In the genomic region with DNA sequence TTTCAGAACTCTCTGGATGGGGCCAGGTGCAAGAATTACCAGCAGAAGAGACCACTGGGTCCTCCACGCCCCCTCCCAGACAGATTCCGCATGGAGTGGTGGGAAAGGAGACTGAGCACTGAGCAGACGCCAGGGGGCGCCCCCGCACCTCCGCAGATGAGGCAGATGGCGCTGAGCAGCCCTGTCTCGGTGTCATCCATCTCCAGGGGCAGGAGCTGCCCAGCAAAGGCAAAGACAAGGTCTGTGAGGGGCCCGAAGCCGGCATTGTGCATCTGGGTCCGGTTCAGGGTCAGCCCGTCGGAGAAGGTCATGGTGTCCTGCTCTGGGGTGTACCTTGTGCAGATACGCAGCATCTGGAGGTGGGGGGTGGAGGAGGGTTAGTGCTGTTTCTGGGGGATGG, we compare ENCODE assay signal across 8 cellular contexts. TPM values are rescaled to one million over a fixed set of nuclear protein-coding genes. Genes with fewer than 3 reads are reported as not detected.
DNase-seq lines count a peak whose midpoint lies in the region; ATAC-seq, FAIRE-seq and TF ChIP-seq lines count a peak whose summit lies in the region.

No MANE protein-coding gene starts in this region.

- H3K4me3 ChIP-seq in pancreas (no peak overlapping the region), transverse colon (no peak overlapping the region)

- peak; percentile 58 for DNase-seq in M059J (ENCODE audit: low read depth)
- peak; percentile 70 for DNase-seq in activated effector memory CD4-positive, alpha-beta T cell treated with Interleukin-2 at 50 U/mL for 16 hours
- DNase-seq in foreskin melanocyte = peak; percentile 50
- peak; percentile 67 to 94 (median 85) for DNase-seq in pancreas
- peak; percentile 87 for DNase-seq in transverse colon

- no peak overlapping the region for H3K27ac ChIP-seq in pancreas
- peak overlapping the region in 1 of 4 donors; percentile 4 for H3K27ac ChIP-seq in transverse colon

- 0 out of 2 replicates have a peak, but pooled peaks have one; percentile 33 for TF ChIP-seq POLR2A in Raji (IDR thresholded peaks at IDR 0.05; ENCODE audit: insufficient read depth, low read depth, low read length)
- no peak for TF ChIP-seq POLR2A in transverse colon (IDR thresholded peaks at IDR 0.05)

- H3K4me1 ChIP-seq in pancreas = peaks cover 0 to 13% (median 0%) of the 10 kb centered on the region in 3 donors
- peaks cover 20 to 40% (median 22%) of the 10 kb centered on the region in 4 donors for H3K4me1 ChIP-seq in transverse colon

- no peaks in the 10 kb centered on the region for H3K9me3 ChIP-seq in pancreas
- H3K9me3 ChIP-seq in transverse colon = no peaks in the 10 kb centered on the region

- H3K36me3 ChIP-seq in pancreas (peaks cover 0 to 17% (median 0%) of the 10 kb centered on the region in 3 donors), transverse colon (peaks cover 0 to 9% (median 0%) of the 10 kb centered on the region in 4 donors)

- intact Hi-C loops in pancreas (cut with DNase I) (loop anchor here in 2 of 3 donors (5.0 to 10.0 kb wide), 2 partner anchors 71 to 74 kb away; no protein-coding TSS in a partner anchor), transverse colon (cut with DNase I; ENCODE audit: low total_unique reads) (no loop called here)

- in situ Hi-C loops in transverse colon (cut with MboI; ENCODE audit: low pct_ligation_motif_present in 1 of 4, low pct_unique_long_range_greater_than_20kb in 1 of 4, low sequenced_read_pairs in 3 of 4) = loop anchor here in 3 of 4 donors (5.0 to 10.0 kb wide), 2 partner anchors 69 to 71 kb away; no protein-coding TSS in a partner anchor

- WGBS in pancreas, 2 donors = 11 to 13% methylated on average over 14 of the region's 14 CpGs
- 9% methylated on average over 14 of the region's 14 CpGs; no CpG with 5 or more reads in 1 of the 2 donors for WGBS in transverse colon (ENCODE audit: low coverage in 1 of 2), 2 donors

- TF ChIP-seq EP300 in transverse colon (IDR thresholded peaks at IDR 0.05; ENCODE audit: low read depth) = no peak

- FAIRE-seq in pancreas (lab: Jason Lieb, UNC) = no peak

- peak; percentile 84 to 91 (median 88) for ATAC-seq in pancreas
- ATAC-seq in GM19324 (IDR thresholded peaks at IDR 0.05; ENCODE audit: low FRiP score, unreplicated experiment) = no peak

- TF ChIP-seq CTCF in GM12872 (IDR thresholded peaks at IDR 0.05; ENCODE audit: insufficient read depth, low read depth, low read length) (peak; percentile 98), pancreas (IDR thresholded peaks at IDR 0.05) (peak; percentile 76 to 91 (median 82)), transverse colon (IDR thresholded peaks at IDR 0.05) (peak; percentile 92 to 97 (median 95))

- H3K27me3 ChIP-seq in pancreas (no peaks in the 10 kb centered on the region), transverse colon (no peaks in the 10 kb centered on the region)

RNA-seq across cellular contexts. Expression of a gene that starts 6.3 kb away (rescaled TPM):
- not detected in 2 replicates for total RNA-seq in M059J (2014; rRNA removed; shearing (Covaris generic))
- total RNA-seq in pancreas (1 to 10 TPM; 1.1 to 1.7 (median 1.4) TPM), transverse colon (1 to 10 TPM in 3 of 4 donors, under 1 TPM in 1; 0.60 to 8.3 (median 2.9) TPM)
- 1 to 10 TPM; 1.6 to 1.8 TPM for polyA plus RNA-seq in pancreas

RNA-seq across cellular contexts. Expression of a gene that starts 18.7 kb away (rescaled TPM):
- total RNA-seq in M059J (2014; rRNA removed; shearing (Covaris generic)) = 16.7 and 22.1 TPM in 2 replicates
- total RNA-seq in pancreas (10 to 100 TPM in 2 of 6 donors, 1 to 10 TPM in 4; 4.4 to 18.7 (median 7.4) TPM), transverse colon (10 to 100 TPM in 1 of 4 donors, 1 to 10 TPM in 2, not detected in 1; 2.6 to 15.4 (median 7.6) TPM)
- 10 to 100 TPM; 10.3 to 11.7 TPM for polyA plus RNA-seq in pancreas

RNA-seq across cellular contexts. Expression of a gene that starts 32.6 kb away (rescaled TPM):
- total RNA-seq in M059J (2014; rRNA removed; shearing (Covaris generic)) = 0.89 and 2.6 TPM in 2 replicates
- total RNA-seq in pancreas = 10 to 100 TPM; 10.1 to 28.4 (median 16.1) TPM
- 10 to 100 TPM; 78.5 to 83.2 TPM for polyA plus RNA-seq in pancreas
- total RNA-seq in transverse colon = 100 to 1,000 TPM in 1 of 4 donors, 10 to 100 TPM in 3; 29.1 to 142 (median 39.2) TPM

RNA-seq across cellular contexts. Expression of a gene that starts 32.8 kb away (rescaled TPM):
- 9.5 and 11.7 TPM in 2 replicates for total RNA-seq in M059J (2014; rRNA removed; shearing (Covaris generic))
- 10 to 100 TPM; 13.3 to 33.1 (median 19.8) TPM for total RNA-seq in pancreas
- 1 to 10 TPM; 5.2 to 7.6 TPM for polyA plus RNA-seq in pancreas
- total RNA-seq in transverse colon = 10 to 100 TPM in 3 of 4 donors, 1 to 10 TPM in 1; 9.7 to 21.9 (median 16.3) TPM

RNA-seq across cellular contexts. Expression of a gene that starts 54.8 kb away (rescaled TPM):
- total RNA-seq in M059J (2014; rRNA removed; shearing (Covaris generic)) = 2.9 and 9.0 TPM in 2 replicates
- total RNA-seq in pancreas = under 1 TPM; 0.09 to 0.81 (median 0.50) TPM
- under 1 TPM; 0.09 to 0.27 TPM for polyA plus RNA-seq in pancreas
- 10 to 100 TPM in 3 of 4 donors, 1 to 10 TPM in 1; 6.5 to 31.8 (median 18.8) TPM for total RNA-seq in transverse colon
